ENCODE assay signal across 18 cellular contexts in genomic region chr4:554793-555320, GRCh38. TPM values are rescaled to one million over a fixed set of nuclear protein-coding genes. Genes with fewer than 3 reads are reported as not detected.
"Had no signal": no experiment of that assay in that cellular context is flagged by ENCODE, and none has a peak within 500 bp of the region (broad histone marks: within the 10 kb centered on the region; RNA-seq: fewer than 3 reads in every experiment).

No MANE protein-coding gene starts in this region.

RNA-seq across cellular contexts. Expression of gene TMEM271, which starts 21.2 kb away (rescaled TPM):
- total RNA-seq: activated CD4-positive, alpha-beta memory T cell treated with anti-CD3 and anti-CD28 coated beads for 36 hours; activated CD4-positive, alpha-beta T cell treated with anti-CD3 and anti-CD28 coated beads for 36 hours; activated CD4-positive, alpha-beta T cell treated with anti-CD3 and anti-CD28 coated beads, Interleukin-2, amount 10 ng/mL, durations not matched to agents 24 days and 14 days; activated CD8-positive, alpha-beta memory T cell treated with anti-CD3 and anti-CD28 coated beads for 36 hours; activated CD8-positive, alpha-beta memory T cell treated with anti-CD3 and anti-CD28 coated beads, Interleukin-2, amount 10 ng/mL, durations not matched to agents 7 days and 5 days; activated CD8-positive, alpha-beta T cell treated with anti-CD3 and anti-CD28 coated beads, Interleukin-2, amount 10 ng/mL, durations not matched to agents 7 days and 5 days; activated naive CD4-positive, alpha-beta T cell treated with anti-CD3 and anti-CD28 coated beads, Interleukin-2, amount 50 U/mL, for 72 hours; activated naive CD8-positive, alpha-beta T cell treated with anti-CD3 and anti-CD28 coated beads, Interleukin-2, amount 10 ng/mL, durations not matched to agents 7 days and 5 days; activated T-helper 1 cell treated with anti-CD3 and anti-CD28 coated beads, Interleukin-12 subunit alpha, Interleukin-12 subunit beta, Interleukin-2, Interleukin-4 antibody, amounts not matched to agents 30 ng/mL and 10 ng/mL and 1 ng/mL, durations not matched to agents 14 hours and 24 hours and 36 hours; activated T-helper 2 cell treated with anti-CD3 and anti-CD28 coated beads, Interferon-gamma antibody, Interleukin-2, Interleukin-4, amounts not matched to agents 10 μg/mL and 5 μg/mL and 100 μg/mL, durations not matched to agents 14 hours and 24 hours and 36 hours; ascending aorta; breast epithelium; cardiac muscle cell; dermis blood vessel endothelial cell; endothelial cell of umbilical vein; fibroblast of lung; fibroblast of villous mesenchyme; T-helper 1 cell treated with Interleukin-12 subunit alpha and Interleukin-12 subunit beta and Interleukin-4 antibody, amounts not matched to agents 30 ng/mL and 1 ng/mL, for 36 hours had no signal
- polyA plus RNA-seq: cardiac muscle cell, endothelial cell of umbilical vein, fibroblast of lung had no signal
